In the genomic region with DNA sequence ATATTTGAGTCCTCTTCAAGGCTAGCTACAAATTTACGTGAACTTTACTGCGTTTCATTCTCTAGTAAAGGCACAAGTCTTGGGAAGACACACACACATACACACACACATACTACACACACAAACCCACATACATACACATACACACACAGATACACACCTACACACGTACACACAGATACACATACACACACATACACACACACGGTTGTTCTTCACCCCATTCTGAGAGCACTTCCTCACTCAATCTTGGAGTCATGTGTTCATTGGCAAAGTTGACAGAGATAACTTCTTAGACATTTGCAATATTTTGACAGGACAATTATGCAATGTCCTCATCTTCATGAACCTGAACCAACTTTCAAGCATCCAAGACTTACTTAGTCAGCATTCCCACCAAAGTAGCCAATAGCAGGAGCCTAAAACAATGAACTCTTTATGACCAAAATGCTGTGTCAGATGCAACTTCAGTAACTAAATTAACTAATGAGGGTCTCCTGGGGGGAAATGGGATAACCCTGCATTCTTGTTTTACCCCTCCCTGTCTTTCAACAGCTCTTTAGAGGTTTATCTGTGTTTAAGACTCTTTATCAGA, we compare ENCODE assay signal across 1 cellular context.
TF ChIP-seq lines count a peak whose summit lies in the region.

No MANE protein-coding gene starts in this region.

TF ChIP-seq in GM12878, 131 proteins besides CTCF, POLR2A, EP300 and RAD21:
- peak; percentile 73 for TF ChIP-seq BCL3 (IDR thresholded peaks at IDR 0.05; ENCODE audit: borderline replicate concordance, insufficient read depth, low read depth, low read length, poor library complexity, severe bottlenecking)
- no peak for TF ChIP-seq RBBP5 (conservative IDR thresholded peaks at IDR 0.05)
